Comparison of ENCODE assay signal across 25 cellular contexts in genomic region chr10:77030915-77031425, GRCh38.
A peak's percentile ranks its signal among the peaks of the same experiment; 100 is the strongest.
DNase-seq lines count a peak whose midpoint lies in the region; ATAC-seq lines count a peak whose summit lies in the region.
"Had no signal": no experiment of that assay in that cellular context is flagged by ENCODE, and none has a peak within 500 bp of the region (broad histone marks: within the 10 kb centered on the region; RNA-seq: fewer than 3 reads in every experiment).

No MANE protein-coding gene starts in this region.

- ATAC-seq in left lobe of liver (peak; percentile 38), HG02973 (IDR thresholded peaks at IDR 0.05; ENCODE audit: unreplicated experiment) (no peak)
- ATAC-seq: K562 had no signal

- DNase-seq in AG08395 (ENCODE audit: low spot score) = peak; percentile 13
- peak; percentile 34 for DNase-seq in DMS79 treated with DMSO at 0.1 percent for 48 hours (lab: John Stamatoyannopoulos, UW)
- DNase-seq in SKM-1 (lab: John Stamatoyannopoulos, UW; ENCODE audit: unreplicated experiment) = peak; percentile 31
- DNase-seq in left lobe of liver (ENCODE audit: low spot score) = no peak
- DNase-seq in NCI-H2196 treated with DMSO at 0.1 percent for 48 hours (lab: John Stamatoyannopoulos, UW; ENCODE audit: unreplicated experiment) = no peak
- DNase-seq in NCI-H128 (lab: John Stamatoyannopoulos, UW; ENCODE audit: unreplicated experiment) = no peak
- no peak for DNase-seq in KBM-7
- DNase-seq: 8988T; ACHN; C1 segment of cervical spinal cord; CD4-positive, alpha-beta memory T cell; COR-L47; DMS53; EL; GDM1; MM.1S; NCI-H1092 treated with DMSO at 0.1 percent for 48 hours; NCI-H1436 treated with DMSO at 0.1 percent for 48 hours; NCI-H187 treated with DMSO at 0.1 percent for 48 hours; NCI-H2107; NCI-H446 treated with DMSO at 0.1 percent for 48 hours; NCI-H526; SHP77 had no signal

- in situ Hi-C loops in KBM-7 (cut with MboI; ENCODE audit: low pct_unique_long_range_greater_than_20kb, low sequenced_read_pairs) = no loop called here

Comparison
In these comparisons a context has a peak if more than half of its experiments do, and no peak if none do; other contexts are left out.
1. DNase-seq: peak in AG08395 (single experiment), DMS79 treated with DMSO at 0.1 percent for 48 hours (single experiment) and SKM-1 (single experiment); none in left lobe of liver (single experiment), NCI-H2196 treated with DMSO at 0.1 percent for 48 hours (single experiment), NCI-H128 (single experiment) and KBM-7 (single experiment).